ENCODE assay signal across 19 cellular contexts in genomic region chr5:164573397-164573796, GRCh38.
"Had no signal": no experiment of that assay in that cellular context is flagged by ENCODE, and none has a peak within 500 bp of the region (broad histone marks: within the 10 kb centered on the region; RNA-seq: fewer than 3 reads in every experiment).

No MANE protein-coding gene starts in this region.

- H3K9me3 ChIP-seq: ascending aorta, gastroesophageal sphincter, heart right ventricle, upper lobe of right lung had no signal

- H3K36me3 ChIP-seq: ascending aorta, gastroesophageal sphincter, heart right ventricle, upper lobe of right lung had no signal

- H3K4me3 ChIP-seq: ascending aorta, gastroesophageal sphincter, heart right ventricle, upper lobe of right lung had no signal

- DNase-seq: activated CD4-positive, alpha-beta T cell treated with anti-CD3 and anti-CD28 coated beads, Interleukin-2, amount 10 ng/mL, durations not matched to agents 24 days and 14 days; activated CD8-positive, alpha-beta T cell treated with anti-CD3 and anti-CD28 coated beads for 36 hours; activated effector memory CD4-positive, alpha-beta T cell treated with anti-CD3 and anti-CD28 coated beads, Interleukin-2, amount 50 U/mL, for 16 hours; activated naive CD4-positive, alpha-beta T cell treated with anti-CD3 and anti-CD28 coated beads, Interleukin-2, amount 50 U/mL, for 16 hours; activated T-cell treated with anti-CD3 and anti-CD28 coated beads, Interleukin-2, amount 50 U/mL, for 4 hours; cerebellar nuclear complex; effector CD4-positive, alpha-beta T cell; heart right ventricle; immature natural killer cell; mesendoderm; natural killer cell; nucleus accumbens; retina; stimulated activated naive B cell treated with anti-CD40 and anti-IgM and Interleukin-4, amounts not matched to agents 10 μg/mL and 1 μg/mL and 100 μg/mL, for 72 hours; T1000; upper lobe of right lung had no signal

- H3K4me3 Mint-ChIP-seq: activated CD4-positive, alpha-beta T cell treated with anti-CD3 and anti-CD28 coated beads, Interleukin-2, amount 10 ng/mL, durations not matched to agents 24 days and 14 days; activated CD8-positive, alpha-beta T cell treated with anti-CD3 and anti-CD28 coated beads for 36 hours; activated T-cell treated with anti-CD3 and anti-CD28 coated beads, Interleukin-2, amount 50 U/mL, for 4 hours; immature natural killer cell; natural killer cell; stimulated activated naive B cell treated with anti-CD40 and anti-IgM and Interleukin-4, amounts not matched to agents 10 μg/mL and 1 μg/mL and 100 μg/mL, for 72 hours had no signal

- H3K27me3 Mint-ChIP-seq: activated CD4-positive, alpha-beta T cell treated with anti-CD3 and anti-CD28 coated beads, Interleukin-2, amount 10 ng/mL, durations not matched to agents 24 days and 14 days; activated CD8-positive, alpha-beta T cell treated with anti-CD3 and anti-CD28 coated beads for 36 hours; stimulated activated naive B cell treated with anti-CD40 and anti-IgM and Interleukin-4, amounts not matched to agents 10 μg/mL and 1 μg/mL and 100 μg/mL, for 72 hours had no signal

- ATAC-seq: activated CD8-positive, alpha-beta T cell treated with anti-CD3 and anti-CD28 coated beads for 36 hours; activated T-cell treated with anti-CD3 and anti-CD28 coated beads, Interleukin-2, amount 50 U/mL, for 4 hours; esophagus mucosa; gastroesophageal sphincter; heart right ventricle; natural killer cell; stimulated activated naive B cell treated with anti-CD40 and anti-IgM and Interleukin-4, amounts not matched to agents 10 μg/mL and 1 μg/mL and 100 μg/mL, for 72 hours; upper lobe of right lung had no signal

- H3K4me1 ChIP-seq: ascending aorta, gastroesophageal sphincter, heart right ventricle, upper lobe of right lung had no signal

- H3K27ac ChIP-seq: ascending aorta, gastroesophageal sphincter, heart right ventricle, upper lobe of right lung had no signal

- H3K4me1 Mint-ChIP-seq: activated CD4-positive, alpha-beta T cell treated with anti-CD3 and anti-CD28 coated beads, Interleukin-2, amount 10 ng/mL, durations not matched to agents 24 days and 14 days; immature natural killer cell; natural killer cell; stimulated activated naive B cell treated with anti-CD40 and anti-IgM and Interleukin-4, amounts not matched to agents 10 μg/mL and 1 μg/mL and 100 μg/mL, for 72 hours had no signal

- H3K36me3 Mint-ChIP-seq: immature natural killer cell; natural killer cell; stimulated activated naive B cell treated with anti-CD40 and anti-IgM and Interleukin-4, amounts not matched to agents 10 μg/mL and 1 μg/mL and 100 μg/mL, for 72 hours had no signal

- H3K27me3 ChIP-seq: ascending aorta, gastroesophageal sphincter, heart right ventricle, upper lobe of right lung had no signal

- H3K27ac Mint-ChIP-seq: activated CD4-positive, alpha-beta T cell treated with anti-CD3 and anti-CD28 coated beads, Interleukin-2, amount 10 ng/mL, durations not matched to agents 24 days and 14 days; activated CD8-positive, alpha-beta T cell treated with anti-CD3 and anti-CD28 coated beads for 36 hours; immature natural killer cell; natural killer cell; stimulated activated naive B cell treated with anti-CD40 and anti-IgM and Interleukin-4, amounts not matched to agents 10 μg/mL and 1 μg/mL and 100 μg/mL, for 72 hours had no signal
